8 cellular contexts compared by ENCODE assay signal in the genomic region with DNA sequence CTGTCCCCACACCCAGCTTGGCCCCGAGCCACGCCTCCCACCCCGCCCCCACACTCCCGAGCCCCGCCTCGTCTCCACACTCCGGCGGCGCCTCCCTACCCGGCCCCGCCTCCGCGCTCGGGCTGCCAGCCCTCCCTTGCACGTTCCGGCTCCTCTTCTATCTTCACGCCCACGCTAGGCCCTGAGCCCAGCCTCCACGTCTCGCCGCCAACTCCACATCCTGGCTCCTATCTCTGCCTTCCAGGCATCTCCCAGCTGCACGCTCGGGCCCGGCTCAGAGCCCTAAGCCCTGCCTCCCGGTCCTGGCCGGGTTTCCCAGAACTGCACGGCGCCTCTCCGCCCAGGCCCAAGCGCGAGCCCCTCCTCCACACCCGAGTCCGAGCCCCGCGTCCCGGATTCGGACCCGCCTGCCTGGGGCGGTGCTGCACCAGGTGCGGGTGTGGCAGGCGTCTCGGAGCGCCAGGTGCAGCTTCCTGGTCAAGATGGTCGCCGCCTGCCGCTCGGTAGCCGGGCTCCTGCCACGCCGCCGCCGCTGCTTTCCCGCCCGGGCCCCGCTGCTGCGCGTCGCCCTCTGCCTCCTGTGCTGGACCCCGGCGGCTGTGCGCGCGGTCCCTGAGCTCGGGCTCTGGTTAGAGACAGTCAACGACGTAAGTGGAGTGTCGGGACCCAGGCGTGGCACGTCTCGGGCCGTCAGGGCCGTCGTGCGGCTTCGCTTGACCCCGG. TPM values are rescaled to one million over a fixed set of nuclear protein-coding genes. Genes with fewer than 3 reads are reported as not detected.
DNase-seq lines count a peak whose midpoint lies in the region; ATAC-seq and TF ChIP-seq lines count a peak whose summit lies in the region.

A gene with protein sequence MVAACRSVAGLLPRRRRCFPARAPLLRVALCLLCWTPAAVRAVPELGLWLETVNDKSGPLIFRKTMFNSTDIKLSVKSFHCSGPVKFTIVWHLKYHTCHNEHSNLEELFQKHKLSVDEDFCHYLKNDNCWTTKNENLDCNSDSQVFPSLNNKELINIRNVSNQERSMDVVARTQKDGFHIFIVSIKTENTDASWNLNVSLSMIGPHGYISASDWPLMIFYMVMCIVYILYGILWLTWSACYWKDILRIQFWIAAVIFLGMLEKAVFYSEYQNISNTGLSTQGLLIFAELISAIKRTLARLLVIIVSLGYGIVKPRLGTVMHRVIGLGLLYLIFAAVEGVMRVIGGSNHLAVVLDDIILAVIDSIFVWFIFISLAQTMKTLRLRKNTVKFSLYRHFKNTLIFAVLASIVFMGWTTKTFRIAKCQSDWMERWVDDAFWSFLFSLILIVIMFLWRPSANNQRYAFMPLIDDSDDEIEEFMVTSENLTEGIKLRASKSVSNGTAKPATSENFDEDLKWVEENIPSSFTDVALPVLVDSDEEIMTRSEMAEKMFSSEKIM (plus strand): TSS at position 160 of the 723 bp plus-strand sequence. CDS start 323 bp downstream, at position 483.

- no peaks in the 10 kb centered on the region for H3K27me3 ChIP-seq in SJSA1 (replicated peaks)
- H3K27me3 ChIP-seq in thoracic aorta (replicated peaks; ENCODE audit: insufficient read depth), result no peaks in the 10 kb centered on the region

- peaks cover 20% of the 10 kb centered on the region for H3K4me1 ChIP-seq in SJSA1 (replicated peaks)
- H3K4me1 ChIP-seq in thoracic aorta (ENCODE audit: control insufficient read depth in 1 of 2, low read depth in 2 of 2), result peaks cover 13 to 32% of the 10 kb centered on the region in 2 donors

- ATAC-seq in thoracic aorta (ENCODE audit: insufficient number of reproducible peaks, low FRiP score, low read depth), result peak; percentile 84

- H3K27ac ChIP-seq in SJSA1 (peak within 1 kb of the TSS; percentile 67), thoracic aorta (peak within 1 kb of the TSS; percentile 90 to 98)

- H3K4me3 ChIP-seq in SJSA1 (peak within 1 kb of the TSS; percentile 90), thoracic aorta (peak within 1 kb of the TSS; percentile 91)

- no peak for TF ChIP-seq CTCF in thoracic aorta (IDR thresholded peaks at IDR 0.05)

- CTCF ChIA-PET in HEK293T (lab: Yijun Ruan, JAX), result no interaction called here

- 0 out of 2 replicates have a peak, but pooled peaks cover 2% of the 10 kb centered on the region for H3K9me3 ChIP-seq in SJSA1 (replicated peaks)
- H3K9me3 ChIP-seq in thoracic aorta, result no peaks in the 10 kb centered on the region

- DNase-seq in GM04504 (ENCODE audit: low read depth), result peak; percentile 97
- DNase-seq in HEK293T (ENCODE audit: extremely low spot score), result peak; percentile 94
- DNase-seq in MV-4-11 (lab: John Stamatoyannopoulos, UW), result peak; percentile 89
- DNase-seq in SJSA1 (ENCODE audit: low read depth in 1 of 2, low spot score in 2 of 2), result peak; percentile 83 to 99
- DNase-seq in activated naive CD4-positive, alpha-beta T cell treated with anti-CD3 and anti-CD28 coated beads, Interleukin-2, amount 50 U/mL, for 16 hours, result peak; percentile 94
- peak; percentile 95 for DNase-seq in germinal center (ENCODE audit: low spot score)
- peak; percentile 99 for DNase-seq in occipital lobe (lab: John Stamatoyannopoulos, UW)
- peak; percentile 95 for DNase-seq in thoracic aorta (ENCODE audit: low spot score)

- peaks cover 22% of the 10 kb centered on the region for H3K36me3 ChIP-seq in SJSA1
- H3K36me3 ChIP-seq in thoracic aorta, result no peaks in the 10 kb centered on the region

- POLR2A ChIA-PET in HEK293T (lab: Yijun Ruan, JAX), result interaction anchor here (0.7 to 1.1 kb wide), 3 partner anchors 170 to 217 kb away, joined by 3 to 4 read pairs (median 3); no protein-coding TSS in a partner anchor

TF ChIP-seq in HEK293T, 16 proteins besides CTCF, POLR2A, EP300 and RAD21:
- peak; percentile 71 for TF ChIP-seq L3MBTL2 (conservative IDR thresholded peaks at IDR 0.05)
- TF ChIP-seq HDGF (IDR thresholded peaks at IDR 0.05; ENCODE audit: borderline replicate concordance), result no peak
TF ChIP-seq in HEK293T: peak in this region for 1.

RNA-seq across cellular contexts. Expression of the gene that starts here (rescaled TPM):
- 32.5 and 53.0 TPM in 2 replicates for total RNA-seq in SJSA1 (2014; rRNA removed; shearing (Covaris generic))
- total RNA-seq in occipital lobe (15.3 TPM), thoracic aorta (10 to 100 TPM; 26.1 to 35.3 TPM)

Comparison
In these comparisons a context has a peak if more than half of its experiments do, and no peak if none do; other contexts are left out.
1. Peak in every context shown above with its lines: DNase-seq, ATAC-seq, H3K4me3 ChIP-seq and H3K27ac ChIP-seq.